ENCODE assay signal across 1 cellular context in genomic region chr11:46353706-46354105, GRCh38.
TF ChIP-seq lines count a peak whose summit lies in the region.

No MANE protein-coding gene starts in this region.

TF ChIP-seq in IMR-90, 13 proteins besides CTCF, POLR2A, EP300 and RAD21:
- TF ChIP-seq MAFK (IDR thresholded peaks at IDR 0.05; ENCODE audit: low read depth, low read length) (no peak), BHLHE40 (IDR thresholded peaks at IDR 0.05; ENCODE audit: low read depth, low read length) (0 out of 2 replicates have a peak, but pooled peaks have one; percentile 26), CHD1 (IDR thresholded peaks at IDR 0.05; ENCODE audit: low read depth, low read length) (no peak)
